ENCODE assay signal across 1 cellular context in genomic region chr1:248421384-248421783, GRCh38.
TF ChIP-seq lines count a peak whose summit lies in the region.

No MANE protein-coding gene starts in this region.

TF ChIP-seq in HepG2, 621 proteins besides CTCF, POLR2A, EP300 and RAD21:
- TF ChIP-seq ZFP36 (IDR thresholded peaks at IDR 0.05; ENCODE audit: borderline replicate concordance, low read depth, low read length, partially characterized antibody) = peak; percentile 32
- TF ChIP-seq, protein P1, sequence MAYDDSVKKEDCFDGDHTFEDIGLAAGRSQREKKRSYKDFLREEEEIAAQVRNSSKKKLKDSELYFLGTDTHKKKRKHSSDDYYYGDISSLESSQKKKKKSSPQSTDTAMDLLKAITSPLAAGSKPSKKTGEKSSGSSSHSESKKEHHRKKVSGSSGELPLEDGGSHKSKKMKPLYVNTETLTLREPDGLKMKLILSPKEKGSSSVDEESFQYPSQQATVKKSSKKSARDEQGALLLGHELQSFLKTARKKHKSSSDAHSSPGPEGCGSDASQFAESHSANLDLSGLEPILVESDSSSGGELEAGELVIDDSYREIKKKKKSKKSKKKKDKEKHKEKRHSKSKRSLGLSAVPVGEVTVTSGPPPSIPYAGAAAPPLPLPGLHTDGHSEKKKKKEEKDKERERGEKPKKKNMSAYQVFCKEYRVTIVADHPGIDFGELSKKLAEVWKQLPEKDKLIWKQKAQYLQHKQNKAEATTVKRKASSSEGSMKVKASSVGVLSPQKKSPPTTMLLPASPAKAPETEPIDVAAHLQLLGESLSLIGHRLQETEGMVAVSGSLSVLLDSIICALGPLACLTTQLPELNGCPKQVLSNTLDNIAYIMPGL (CRISPR knock-in tag; IDR thresholded peaks at IDR 0.05; ENCODE audit: borderline replicate concordance in 1 of 2, low read depth in 1 of 2) = no peak
- TF ChIP-seq ZSCAN20 (CRISPR knock-in tag; IDR thresholded peaks at IDR 0.05; ENCODE audit: borderline replicate concordance) = no peak
- TF ChIP-seq ZNF260 (CRISPR knock-in tag; IDR thresholded peaks at IDR 0.05; ENCODE audit: borderline replicate concordance, low read depth) = no peak
- no peak for TF ChIP-seq ZKSCAN5 (CRISPR knock-in tag; IDR thresholded peaks at IDR 0.05)
- no peak for TF ChIP-seq ETV6 (CRISPR knock-in tag; conservative IDR thresholded peaks at IDR 0.05)
- TF ChIP-seq ZNF724P (CRISPR knock-in tag; IDR thresholded peaks at IDR 0.05; ENCODE audit: borderline replicate concordance) = peak; percentile 91
- no peak for TF ChIP-seq SRSF9 (IDR thresholded peaks at IDR 0.05; ENCODE audit: borderline replicate concordance, insufficient read depth, low read depth, low read length, poor library complexity, severe bottlenecking)
